ENCODE assay signal across 1 cellular context in genomic region chr4:114613579-114613978, GRCh38.
TF ChIP-seq lines count a peak whose summit lies in the region.

No MANE protein-coding gene starts in this region.

TF ChIP-seq in SK-N-SH treated with all-trans-retinoic acid at 6 μM for 48 hours, 23 proteins besides CTCF, POLR2A, EP300 and RAD21 (continued from another document):
- TF ChIP-seq TSHZ2 (CRISPR knock-in tag; IDR thresholded peaks at IDR 0.05) (no peak), ARNTL (CRISPR knock-in tag; IDR thresholded peaks at IDR 0.05; ENCODE audit: borderline replicate concordance, low read depth) (no peak), SNAI2 (CRISPR knock-in tag; IDR thresholded peaks at IDR 0.05) (no peak), BACH2 (CRISPR knock-in tag; IDR thresholded peaks at IDR 0.05; ENCODE audit: borderline replicate concordance) (no peak), ISL1 (CRISPR knock-in tag; IDR thresholded peaks at IDR 0.05) (no peak), POU6F1 (CRISPR knock-in tag; IDR thresholded peaks at IDR 0.05; ENCODE audit: borderline replicate concordance, low read depth) (no peak), TCF4 (CRISPR knock-in tag; IDR thresholded peaks at IDR 0.05; ENCODE audit: borderline replicate concordance) (no peak), TOX (CRISPR knock-in tag; IDR thresholded peaks at IDR 0.05; ENCODE audit: borderline replicate concordance) (no peak)
TF ChIP-seq in SK-N-SH treated with all-trans-retinoic acid at 6 μM for 48 hours: peak in this region for 0.
